Comparison of ENCODE assay signal across 8 cellular contexts in genomic region chr22:31342389-31343125, GRCh38. TPM values are rescaled to one million over a fixed set of nuclear protein-coding genes. Genes with fewer than 3 reads are reported as not detected.
DNase-seq lines count a peak whose midpoint lies in the region; ATAC-seq and TF ChIP-seq lines count a peak whose summit lies in the region.

No MANE protein-coding gene starts in this region.

- DNase-seq in ELF-1 (ENCODE audit: low read depth, low spot score): peak; percentile 66
- DNase-seq in esophagus squamous epithelium (lab: John Stamatoyannopoulos, UW): no peak
- DNase-seq in activated CD4-positive, CD25-positive, alpha-beta regulatory T cell treated with anti-CD3 and anti-CD28 coated beads, Interleukin-2, amount 50 U/mL, for 72 hours: no peak
- DNase-seq in stimulated activated CD4-positive, alpha-beta T cell treated with anti-CD3 and anti-CD28 coated beads, Interleukin-4, amount 100 ng/mL, for 24 hours: no peak

- no peaks in the 10 kb centered on the region for H3K9me2 ChIP-seq in OCI-LY1 (ENCODE audit: low read depth, low read length)

- peak overlapping the region; percentile 78 for H3K27ac ChIP-seq in OCI-LY1 (ENCODE audit: low read depth, low read length, poor library complexity, severe bottlenecking)
- peak overlapping the region; percentile 51 to 97 (median 74) for H3K27ac ChIP-seq in esophagus squamous epithelium
- no peak overlapping the region for H3K27ac ChIP-seq in rectal smooth muscle tissue (ENCODE audit: low read depth, low read length)

- H4K20me1 ChIP-seq in OCI-LY1 (ENCODE audit: insufficient read depth, low read length): no peaks in the 10 kb centered on the region

- H3K27me3 ChIP-seq in OCI-LY1 (ENCODE audit: insufficient read depth, low read length): no peaks in the 10 kb centered on the region
- no peaks in the 10 kb centered on the region for H3K27me3 ChIP-seq in esophagus squamous epithelium
- H3K27me3 ChIP-seq in rectal smooth muscle tissue (ENCODE audit: control insufficient read depth, insufficient read depth, low read length): no peaks in the 10 kb centered on the region

- H3K9ac ChIP-seq in OCI-LY1 (ENCODE audit: low read length) (peak overlapping the region; percentile 70), rectal smooth muscle tissue (ENCODE audit: low read length) (no peak overlapping the region)

- peaks cover 26% of the 10 kb centered on the region for H3K79me2 ChIP-seq in OCI-LY1 (ENCODE audit: insufficient read depth, low read length)

- H3K4me2 ChIP-seq in OCI-LY1 (ENCODE audit: low read length): peak overlapping the region; percentile 83

- no peak for ATAC-seq in GM18520 (IDR thresholded peaks at IDR 0.05; ENCODE audit: unreplicated experiment)
- no peak for ATAC-seq in HG02981 (IDR thresholded peaks at IDR 0.05; ENCODE audit: unreplicated experiment)

- 0 out of 2 replicates have a peak, but pooled peaks cover under 1% of the 10 kb centered on the region for H3F3A ChIP-seq in OCI-LY1 (ENCODE audit: insufficient read depth, low read length)

- no peak for TF ChIP-seq POLR2A in esophagus squamous epithelium (IDR thresholded peaks at IDR 0.05)

- H2AFZ ChIP-seq in OCI-LY1 (ENCODE audit: low read length): no peak overlapping the region

- H3K9me3 ChIP-seq in OCI-LY1 (ENCODE audit: low read length) (no peaks in the 10 kb centered on the region), esophagus squamous epithelium (no peaks in the 10 kb centered on the region)

- H3K36me3 ChIP-seq in OCI-LY1 (ENCODE audit: insufficient read depth, low read length) (peaks cover 77% of the 10 kb centered on the region), esophagus squamous epithelium (peaks cover 2 to 52% (median 6%) of the 10 kb centered on the region in 3 donors), rectal smooth muscle tissue (ENCODE audit: control insufficient read depth, insufficient read depth, low read length) (peaks cover 10% of the 10 kb centered on the region)

- intact Hi-C loops in esophagus squamous epithelium (cut with DNase I): no loop called here

- H3K4me3 ChIP-seq in OCI-LY1 (ENCODE audit: low read depth, low read length, poor library complexity, severe bottlenecking): peak overlapping the region; percentile 86
- H3K4me3 ChIP-seq in esophagus squamous epithelium: peak overlapping the region in 2 of 4 donors; percentile 77 to 87
- H3K4me3 ChIP-seq in rectal smooth muscle tissue (ENCODE audit: low read length): peak overlapping the region; percentile 69

- TF ChIP-seq CTCF in OCI-LY1 (IDR thresholded peaks at IDR 0.05; ENCODE audit: low read length) (no peak), esophagus squamous epithelium (IDR thresholded peaks at IDR 0.05) (no peak)

- 44 to 76% methylated on average over 13 of the region's 16 CpGs for WGBS in esophagus squamous epithelium, 2 donors

- H3K4me1 ChIP-seq in OCI-LY1 (ENCODE audit: insufficient read depth, low read length, severe bottlenecking) (peaks cover 50% of the 10 kb centered on the region), esophagus squamous epithelium (peaks cover 33 to 94% (median 41%) of the 10 kb centered on the region in 3 donors), rectal smooth muscle tissue (ENCODE audit: control insufficient read depth, insufficient read depth, low read length) (peaks cover 18% of the 10 kb centered on the region)

RNA-seq across cellular contexts. Expression of gene PATZ1, which starts 3.6 kb away (rescaled TPM):
- 10 to 100 TPM in 2 of 4 donors, 1 to 10 TPM in 2; 2.2 to 13.0 (median 7.2) TPM for total RNA-seq in esophagus squamous epithelium

RNA-seq across cellular contexts. Expression of gene PIK3IP1, which starts 50.3 kb away (rescaled TPM):
- 10 to 100 TPM in 3 of 4 donors, 1 to 10 TPM in 1; 7.0 to 53.0 (median 19.2) TPM for total RNA-seq in esophagus squamous epithelium

RNA-seq across cellular contexts. Expression of gene DRG1, which starts 56.8 kb away (rescaled TPM):
- 10 to 100 TPM; 26.5 to 67.3 (median 41.2) TPM for total RNA-seq in esophagus squamous epithelium
